8 cellular contexts compared by ENCODE assay signal in the genomic region with DNA sequence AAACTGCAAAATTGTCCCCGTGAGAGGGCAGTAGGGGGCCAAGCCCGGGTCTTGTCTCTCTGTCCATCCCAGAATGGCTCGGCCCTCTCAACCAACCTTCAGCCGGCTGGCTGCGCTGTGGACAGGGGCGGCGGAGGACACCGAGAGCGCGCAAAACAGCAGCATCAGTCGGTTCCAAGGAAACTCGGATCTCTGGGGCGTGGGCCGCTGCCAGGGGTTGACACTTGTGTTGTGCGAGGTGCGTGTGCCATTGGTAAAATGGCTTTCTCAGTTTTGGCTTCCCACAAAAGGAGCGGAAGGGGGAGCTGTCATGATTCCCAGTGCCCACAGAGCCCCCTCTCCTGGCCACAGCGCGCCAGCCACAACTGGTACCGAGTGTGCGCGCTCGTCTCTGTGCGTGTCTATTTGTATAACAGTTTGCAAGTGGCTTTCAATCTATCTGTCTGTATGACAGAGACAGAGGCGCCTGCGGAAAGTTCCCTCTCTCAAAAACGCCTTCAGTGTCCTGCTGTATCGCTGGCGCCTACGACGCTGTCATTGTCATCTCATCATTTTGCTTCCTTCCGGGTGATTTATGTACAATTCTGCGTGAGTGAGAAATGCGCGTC.
DNase-seq lines count a peak whose midpoint lies in the region; ATAC-seq and TF ChIP-seq lines count a peak whose summit lies in the region.

No MANE protein-coding gene starts in this region.

- TF ChIP-seq CTCF in parathyroid adenoma (IDR thresholded peaks at IDR 0.05), result no peak

- H3K36me3 ChIP-seq in parathyroid adenoma (ENCODE audit: control insufficient read depth, insufficient read depth, low read length), result no peaks in the 10 kb centered on the region

- no peak overlapping the region for H3K9ac ChIP-seq in parathyroid adenoma

- H3K4me2 ChIP-seq in parathyroid adenoma (ENCODE audit: low read length), result no peak overlapping the region

- no peaks in the 10 kb centered on the region for H3K79me2 ChIP-seq in parathyroid adenoma

- H3K4me1 ChIP-seq in parathyroid adenoma, result no peaks in the 10 kb centered on the region

- H3K9me3 ChIP-seq in parathyroid adenoma (ENCODE audit: control insufficient read depth, low read length), result no peaks in the 10 kb centered on the region

- H3K27me3 ChIP-seq in parathyroid adenoma (ENCODE audit: control insufficient read depth, insufficient read depth, low read length), result no peaks in the 10 kb centered on the region

- H3K4me3 ChIP-seq in parathyroid adenoma (ENCODE audit: low read depth, low read length), result no peak overlapping the region

- no peak overlapping the region for H3K27ac ChIP-seq in parathyroid adenoma

- ATAC-seq in GM19395 (IDR thresholded peaks at IDR 0.05; ENCODE audit: unreplicated experiment), result no peak
- ATAC-seq in HG02623 (IDR thresholded peaks at IDR 0.05; ENCODE audit: unreplicated experiment), result no peak

- H2AFZ ChIP-seq in parathyroid adenoma, result peak overlapping the region; percentile 7

- DNase-seq in stimulated activated CD4-positive, alpha-beta T cell treated with anti-CD3 and anti-CD28 coated beads, Interleukin-15, amount 100 ng/mL, for 24 hours, result peak; percentile 6
- no peak for DNase-seq in stimulated activated CD4-positive, alpha-beta T cell treated with anti-CD3 and anti-CD28 coated beads, Interleukin-1b, Interleukin-23, amount 100 ng/mL, for 48 hours
- DNase-seq in UCSD-AML1 (lab: John Stamatoyannopoulos, UW; ENCODE audit: unreplicated experiment), result peak; percentile 18
- peak; percentile 54 for DNase-seq in glomerular visceral epithelial cell (ENCODE audit: extremely low spot score)
- no peak for DNase-seq in NK-92 (lab: John Stamatoyannopoulos, UW; ENCODE audit: unreplicated experiment)

Comparison
In these comparisons a context has a peak if more than half of its experiments do, and no peak if none do; other contexts are left out.
1. DNase-seq: peak in stimulated activated CD4-positive, alpha-beta T cell treated with anti-CD3 and anti-CD28 coated beads, Interleukin-15, amount 100 ng/mL, for 24 hours (single experiment), UCSD-AML1 (single experiment) and glomerular visceral epithelial cell (single experiment); none in stimulated activated CD4-positive, alpha-beta T cell treated with anti-CD3 and anti-CD28 coated beads, Interleukin-1b, Interleukin-23, amount 100 ng/mL, for 48 hours (single experiment) and NK-92 (single experiment).